In the genomic region with DNA sequence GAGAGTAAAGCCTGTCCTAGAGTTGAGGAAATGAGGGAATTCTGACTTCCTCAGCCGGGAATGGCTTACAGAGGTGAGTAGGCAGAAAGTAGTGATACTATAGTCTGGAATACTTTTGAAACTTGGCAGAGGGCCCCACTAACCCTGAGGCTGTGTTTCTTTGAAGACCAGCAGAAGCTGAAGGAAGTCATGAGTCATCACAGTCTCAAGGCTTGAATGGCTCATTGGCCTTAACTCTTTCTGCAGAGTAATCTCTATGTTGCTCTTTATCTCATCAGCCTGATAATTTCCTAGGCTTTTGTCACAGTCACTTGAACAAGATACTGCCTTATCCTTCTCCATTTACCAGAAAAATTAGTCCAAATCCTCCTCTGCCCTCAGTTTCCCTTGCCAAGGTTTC, we compare ENCODE assay signal across 8 cellular contexts.
DNase-seq lines count a peak whose midpoint lies in the region; ATAC-seq and TF ChIP-seq lines count a peak whose summit lies in the region.

No MANE protein-coding gene starts in this region.

- no peaks in the 10 kb centered on the region for H3K36me3 ChIP-seq in left ventricle myocardium inferior

- no peak overlapping the region for H3K27ac ChIP-seq in left ventricle myocardium inferior (replicated peaks)

- peak; percentile 20 for ATAC-seq in Right ventricle myocardium inferior
- ATAC-seq in HG03280 (IDR thresholded peaks at IDR 0.05; ENCODE audit: unreplicated experiment) = peak; percentile 81

- no peaks in the 10 kb centered on the region for H3K27me3 ChIP-seq in left ventricle myocardium inferior (ENCODE audit: low read depth)

- H3K9me3 ChIP-seq in left ventricle myocardium inferior (replicated peaks) = no peaks in the 10 kb centered on the region

- intact Hi-C loops in Right ventricle myocardium inferior (cut with DNase I) (no loop called here), left ventricle myocardium inferior (cut with micrococcal nuclease) (no loop called here)

- DNase-seq in Right ventricle myocardium inferior (ENCODE audit: missing footprints) (no peak), left ventricle myocardium inferior (no peak), T1000 (lab: John Stamatoyannopoulos, UW) (peak; percentile 74), inferior parietal cortex (ENCODE audit: extremely low spot score) (peak; percentile 9), GM13977 (ENCODE audit: low spot score) (no peak)
- no peak for DNase-seq in stimulated activated CD4-positive, alpha-beta T cell treated with anti-CD3 and anti-CD28 coated beads, Interleukin-15, amount 100 ng/mL, for 24 hours
- no peak for DNase-seq in activated T-cell treated with anti-CD3 and anti-CD28 coated beads, Interleukin-2, amount 50 U/mL, for 1 hour

- no peak for TF ChIP-seq CTCF in left ventricle myocardium inferior (IDR thresholded peaks at IDR 0.05; ENCODE audit: borderline replicate concordance)
- no peak for TF ChIP-seq CTCF in GM13977 (IDR thresholded peaks at IDR 0.05; ENCODE audit: extremely low read depth, insufficient read depth, missing control alignments)

- in situ Hi-C loops in GM13977 (cut with MboI; ENCODE audit: low pct_unique_long_range_greater_than_20kb, low sequenced_read_pairs, unreplicated experiment) = no loop called here

- H3K4me3 ChIP-seq in left ventricle myocardium inferior = no peak overlapping the region

- peaks cover 5% of the 10 kb centered on the region for H3K4me1 ChIP-seq in left ventricle myocardium inferior

Comparison
In these comparisons a context has a peak if more than half of its experiments do, and no peak if none do; other contexts are left out.
1. DNase-seq: peak in T1000 (single experiment) and inferior parietal cortex (single experiment); none in Right ventricle myocardium inferior (single experiment), left ventricle myocardium inferior (single experiment), GM13977 (single experiment), stimulated activated CD4-positive, alpha-beta T cell treated with anti-CD3 and anti-CD28 coated beads, Interleukin-15, amount 100 ng/mL, for 24 hours (single experiment) and activated T-cell treated with anti-CD3 and anti-CD28 coated beads, Interleukin-2, amount 50 U/mL, for 1 hour (single experiment).